ENCODE assay signal across 8 cellular contexts in the genomic region with DNA sequence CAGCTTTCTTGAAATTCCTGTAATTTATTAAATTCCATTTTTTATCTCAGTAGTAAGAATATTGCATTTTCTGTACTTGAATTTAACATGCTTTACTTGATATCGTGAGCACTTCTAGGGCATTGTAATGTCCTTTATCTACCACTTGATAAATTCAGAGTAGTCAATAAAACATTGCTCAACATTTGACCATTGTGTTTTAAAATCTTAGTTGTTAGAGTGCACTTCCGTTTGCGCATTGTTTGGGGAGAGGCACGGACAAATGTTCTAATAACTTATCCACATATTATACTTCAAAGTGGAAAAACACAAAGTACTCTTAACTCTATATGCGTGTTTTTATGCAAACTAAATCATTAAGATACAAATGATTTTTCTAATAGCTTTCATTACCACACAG. TPM values are rescaled to one million over a fixed set of nuclear protein-coding genes. Genes with fewer than 3 reads are reported as not detected.
DNase-seq lines count a peak whose midpoint lies in the region; ATAC-seq and TF ChIP-seq lines count a peak whose summit lies in the region.

No MANE protein-coding gene starts in this region.

- intact Hi-C loops in esophagus squamous epithelium (cut with DNase I): no loop called here

- H2AFZ ChIP-seq in neuron (ENCODE audit: low read depth, low read length): peak overlapping the region; percentile 86

- ATAC-seq in GM21717 (IDR thresholded peaks at IDR 0.05; ENCODE audit: unreplicated experiment) (no peak), HG02571 (IDR thresholded peaks at IDR 0.05; ENCODE audit: unreplicated experiment) (no peak)

- peaks cover 16% of the 10 kb centered on the region for H3K4me1 ChIP-seq in HAP-1
- peaks cover 4 to 29% (median 9%) of the 10 kb centered on the region in 3 donors for H3K4me1 ChIP-seq in esophagus squamous epithelium
- H3K4me1 ChIP-seq in neuron (ENCODE audit: insufficient read depth, low read length): peaks cover 16% of the 10 kb centered on the region

- TF ChIP-seq POLR2A in esophagus squamous epithelium (IDR thresholded peaks at IDR 0.05): no peak

- peak overlapping the region; percentile 69 for H3K4me3 ChIP-seq in HAP-1
- H3K4me3 ChIP-seq in esophagus squamous epithelium: peak overlapping the region; percentile 77 to 90 (median 86)
- peak overlapping the region; percentile 78 for H3K4me3 ChIP-seq in neuron (ENCODE audit: low read length)

- H3K9me3 ChIP-seq in HAP-1 (no peaks in the 10 kb centered on the region), esophagus squamous epithelium (peaks cover 0 to 5% (median 0%) of the 10 kb centered on the region in 3 donors), neuron (ENCODE audit: low read length) (peaks cover 5% of the 10 kb centered on the region)

- H3K36me3 ChIP-seq in HAP-1 (replicated peaks) (peaks cover 2% of the 10 kb centered on the region; the same call in 1 of the 2 replicates), esophagus squamous epithelium (peaks cover 0 to 6% (median 0%) of the 10 kb centered on the region in 3 donors), neuron (ENCODE audit: insufficient read depth, low read length) (peaks cover 7% of the 10 kb centered on the region)

- peak overlapping the region; percentile 88 to 96 (median 94) for H3K27ac ChIP-seq in esophagus squamous epithelium

- whole genome bisulfite sequencing in esophagus squamous epithelium, 2 donors: 2 to 3% methylated on average over 5 of the region's 5 CpGs

- TF ChIP-seq CTCF in esophagus squamous epithelium (IDR thresholded peaks at IDR 0.05): peak in 4 of 6 experiments; percentile 16 to 51 (median 27)

- in situ Hi-C loops in HAP-1 (cut with MboI; ENCODE audit: low sequenced_read_pairs): no loop called here

- peak; percentile 20 for DNase-seq in AG20443 (ENCODE audit: low spot score)
- no peak for DNase-seq in HAP-1 (ENCODE audit: low spot score in 2 of 2)
- peak; percentile 11 for DNase-seq in SW480 (ENCODE audit: low spot score)
- DNase-seq in esophagus squamous epithelium (lab: John Stamatoyannopoulos, UW): no peak
- DNase-seq in nucleus accumbens (lab: John Stamatoyannopoulos, UW): no peak

- H3K27me3 ChIP-seq in HAP-1 (ENCODE audit: low read depth) (no peaks in the 10 kb centered on the region), esophagus squamous epithelium (no peaks in the 10 kb centered on the region), neuron (ENCODE audit: insufficient read depth, low read length) (no peaks in the 10 kb centered on the region)

RNA-seq across cellular contexts. Expression of gene FAM227B, which starts 0.4 kb away (rescaled TPM):
- 1 to 10 TPM in 3 of 4 donors, under 1 TPM in 1; 0.80 to 4.4 (median 1.6) TPM for total RNA-seq in esophagus squamous epithelium

RNA-seq across cellular contexts. Expression of gene DTWD1, which starts 0.7 kb away (rescaled TPM):
- 10 to 100 TPM in 3 of 4 donors, 1 to 10 TPM in 1; 6.0 to 12.4 (median 11.6) TPM for total RNA-seq in esophagus squamous epithelium

Comparison
In these comparisons a context has a peak if more than half of its experiments do, and no peak if none do; other contexts are left out.
1. DNase-seq: peak in AG20443 (single experiment) and SW480 (single experiment); none in HAP-1 (0 of 2), esophagus squamous epithelium (single experiment) and nucleus accumbens (0 of 56).
2. Peak in every context shown above with its lines, with median percentiles within 50 percentile points of each other: H3K4me3 ChIP-seq.